Comparison of ENCODE assay signal across 8 cellular contexts in genomic region chr1:117826551-117827078, GRCh38.
DNase-seq lines count a peak whose midpoint lies in the region; ATAC-seq, FAIRE-seq and TF ChIP-seq lines count a peak whose summit lies in the region.

No MANE protein-coding gene starts in this region.

- no peaks in the 10 kb centered on the region for H3K27me3 ChIP-seq in smooth muscle cell (ENCODE audit: low read depth)

- peak overlapping the region; percentile 79 for H3K27ac ChIP-seq in smooth muscle cell (ENCODE audit: low read depth)

- H3K4me3 ChIP-seq in smooth muscle cell: no peak overlapping the region

- H2AFZ ChIP-seq in smooth muscle cell (ENCODE audit: low read depth): no peak overlapping the region

- WGBS in smooth muscle cell (ENCODE audit: low lambda C conversion rate): 24% methylated on average over 1 of the region's 1 CpG

- H3K4me1 ChIP-seq in smooth muscle cell (ENCODE audit: low read depth): peaks cover 5% of the 10 kb centered on the region

- H3K9ac ChIP-seq in smooth muscle cell (ENCODE audit: low read depth): no peak overlapping the region

- peak overlapping the region; percentile 55 for H3K4me2 ChIP-seq in smooth muscle cell

- DNase-seq in H54 (ENCODE audit: insufficient read length, low spot score) (peak; percentile 41), SW 1271 (lab: John Stamatoyannopoulos, UW) (peak; percentile 20 to 68), glomerular visceral epithelial cell (ENCODE audit: extremely low spot score) (peak; percentile 73), smooth muscle cell (lab: John Stamatoyannopoulos, UW; ENCODE audit: unreplicated experiment) (no peak), NCI-H2227 treated with DMSO at 0.1 percent for 48 hours (lab: John Stamatoyannopoulos, UW) (no peak), NCI-H128 (lab: John Stamatoyannopoulos, UW; ENCODE audit: unreplicated experiment) (no peak)

- no peaks in the 10 kb centered on the region for H3K79me2 ChIP-seq in smooth muscle cell (ENCODE audit: low read depth)

- no peaks in the 10 kb centered on the region for H4K20me1 ChIP-seq in smooth muscle cell (ENCODE audit: low read depth)

- ATAC-seq in GM18907 (IDR thresholded peaks at IDR 0.05; ENCODE audit: unreplicated experiment) (no peak), HG03571 (IDR thresholded peaks at IDR 0.05; ENCODE audit: unreplicated experiment) (no peak)

- FAIRE-seq in H54 (lab: Jason Lieb, UNC): peak; percentile 75

- peaks cover 16% of the 10 kb centered on the region for H3F3A ChIP-seq in smooth muscle cell (ENCODE audit: low read depth)

- no peak for TF ChIP-seq CTCF in smooth muscle cell (IDR thresholded peaks at IDR 0.05; ENCODE audit: borderline replicate concordance, insufficient read depth, poor library complexity, severe bottlenecking)

- H3K36me3 ChIP-seq in smooth muscle cell (ENCODE audit: low read depth): no peaks in the 10 kb centered on the region

- TF ChIP-seq POLR2A in H54 (IDR thresholded peaks at IDR 0.05; ENCODE audit: low read depth, low read length): no peak

- H3K9me3 ChIP-seq in smooth muscle cell (replicated peaks; ENCODE audit: low read depth): no peaks in the 10 kb centered on the region

Comparison
In these comparisons a context has a peak if more than half of its experiments do, and no peak if none do; other contexts are left out.
1. DNase-seq: peak in H54 (single experiment), SW 1271 (2 of 2) and glomerular visceral epithelial cell (single experiment); none in smooth muscle cell (single experiment), NCI-H2227 treated with DMSO at 0.1 percent for 48 hours (single experiment) and NCI-H128 (single experiment).